ENCODE assay signal across 30 cellular contexts in the genomic region with DNA sequence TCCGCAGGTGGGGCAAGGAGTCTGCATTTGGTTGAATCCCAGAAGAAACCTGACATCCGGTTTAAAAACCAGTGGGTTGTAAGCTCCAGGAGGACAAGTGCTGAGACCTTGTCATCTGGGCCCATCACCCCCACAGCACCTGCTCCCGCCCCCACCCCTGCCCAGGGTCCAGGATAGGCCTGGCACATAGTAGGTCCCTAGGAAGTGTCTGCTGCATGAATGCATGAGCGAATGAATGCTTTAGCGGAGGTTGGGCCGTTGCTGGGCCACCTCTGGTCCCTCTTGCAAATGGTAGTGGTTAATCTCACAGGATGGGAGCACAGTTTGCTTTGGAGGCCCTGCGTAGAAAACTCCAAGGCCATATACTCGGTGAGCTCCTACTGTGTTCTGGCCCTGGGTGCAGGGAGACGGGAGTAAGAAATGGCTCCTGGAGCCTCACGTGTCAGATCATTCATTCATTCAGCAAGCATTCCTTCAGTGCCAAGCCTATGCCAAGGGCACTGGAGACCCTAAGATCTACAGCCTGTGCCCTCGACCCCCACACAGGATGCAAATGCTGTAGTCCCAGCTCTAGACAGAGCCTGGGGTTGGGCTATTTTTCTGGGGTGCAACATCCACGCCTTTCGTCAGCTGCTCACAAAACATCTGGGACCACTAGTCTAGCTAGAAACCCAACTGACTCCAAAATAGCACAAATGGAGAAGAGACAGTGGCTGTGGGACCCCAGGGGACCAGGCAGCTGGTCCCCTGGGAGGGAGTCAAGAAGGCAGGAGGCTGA. TPM values are rescaled to one million over a fixed set of nuclear protein-coding genes. Genes with fewer than 3 reads are reported as not detected.
A peak's percentile ranks its signal among the peaks of the same experiment; 100 is the strongest.
DNase-seq lines count a peak whose midpoint lies in the region; ATAC-seq, FAIRE-seq and TF ChIP-seq lines count a peak whose summit lies in the region.
"Had no signal": no experiment of that assay in that cellular context is flagged by ENCODE, and none has a peak within 500 bp of the region (broad histone marks: within the 10 kb centered on the region; RNA-seq: fewer than 3 reads in every experiment).

No MANE protein-coding gene starts in this region.

- RAD21 ChIA-PET in HCT116 (lab: Charles Lee; ENCODE audit: low non-redundant PET in 1 of 2, low total read pairs in 2 of 2, uncharacterized antibody in 2 of 2, unreplicated experiment in 2 of 2): interaction anchor here in 1 of 2 experiments (0.6 kb wide), 1 partner anchor 235 kb away, joined by 3 read pairs; no protein-coding TSS in a partner anchor

- H3K9me1 ChIP-seq in K562 (ENCODE audit: control insufficient read depth, insufficient read depth, low read length): no peaks in the 10 kb centered on the region

- peaks cover 72 to 78% of the 10 kb centered on the region in 2 experiments for H3K36me3 ChIP-seq in HCT116 (ENCODE audit: control insufficient read depth in 1 of 2, insufficient read depth in 2 of 2, low read length in 2 of 2)
- H3K36me3 ChIP-seq in K562 (ENCODE audit: control insufficient read depth, insufficient read depth, low read length): no peaks in the 10 kb centered on the region
- peaks cover 79% of the 10 kb centered on the region for H3K36me3 ChIP-seq in osteoblast (ENCODE audit: insufficient read depth, low read length)
- H3K36me3 ChIP-seq: breast epithelium, neutrophil, prostate gland had no signal

- peaks cover 51% of the 10 kb centered on the region for H3K79me2 ChIP-seq in HCT116 (ENCODE audit: insufficient read depth, low read length)
- no peaks in the 10 kb centered on the region for H3K79me2 ChIP-seq in K562 (ENCODE audit: control insufficient read depth, insufficient read depth, low read length)
- peaks cover 5% of the 10 kb centered on the region for H3K79me2 ChIP-seq in osteoblast (ENCODE audit: insufficient read depth, low read length)

- TF ChIP-seq POLR2A in HCT116 (IDR thresholded peaks at IDR 0.05; ENCODE audit: borderline replicate concordance, extremely low read depth, insufficient read depth, insufficient read length) (no peak), K562 (conservative IDR thresholded peaks at IDR 0.05) (no peak)

- H3K4me1 Mint-ChIP-seq in stimulated activated effector memory CD8-positive, alpha-beta T cell treated with anti-CD3 and anti-CD28 coated beads, Interleukin-12 subunit alpha, Interleukin-12 subunit beta, amount 100 ng/mL, for 72 hours: peaks cover 26% of the 10 kb centered on the region
- H3K4me1 Mint-ChIP-seq: activated naive CD4-positive, alpha-beta T cell treated with anti-CD3 and anti-CD28 coated beads, Interleukin-2, amount 10 ng/mL, durations not matched to agents 7 days and 5 days had no signal

- H3K4me1 ChIP-seq in HCT116 (ENCODE audit: control insufficient read depth in 1 of 2, insufficient read depth in 2 of 2, low read length in 2 of 2): peaks cover 2 to 17% of the 10 kb centered on the region in 2 experiments; a peak in 3 of 4 replicates
- peaks cover 6 to 25% of the 10 kb centered on the region in 2 experiments; a peak in 4 of 5 replicates for H3K4me1 ChIP-seq in K562 (replicated peaks in 1 of 2; ENCODE audit: control insufficient read depth in 2 of 2, insufficient read depth in 2 of 2, low read length in 2 of 2)
- H3K4me1 ChIP-seq in osteoblast (ENCODE audit: insufficient read depth, low read length): peaks cover 34% of the 10 kb centered on the region
- H3K4me1 ChIP-seq: breast epithelium, Peyer's patch had no signal

- no peaks in the 10 kb centered on the region for H3K9me3 Mint-ChIP-seq in stimulated activated effector memory CD8-positive, alpha-beta T cell treated with anti-CD3 and anti-CD28 coated beads, Interleukin-12 subunit alpha, Interleukin-12 subunit beta, amount 100 ng/mL, for 72 hours
- H3K9me3 Mint-ChIP-seq: activated naive CD4-positive, alpha-beta T cell treated with anti-CD3 and anti-CD28 coated beads, Interleukin-2, amount 10 ng/mL, durations not matched to agents 7 days and 5 days; stimulated activated naive CD8-positive, alpha-beta T cell treated with anti-CD3 and anti-CD28 coated beads, Interleukin-15, Interleukin-2, amounts not matched to agents 100 ng/mL and 50 ng/mL, for 24 hours had no signal

- intact Hi-C loops in HCT116 (cut with micrococcal nuclease) (no loop called here), K562 (cut with micrococcal nuclease) (no loop called here)

- WGBS in K562 (ENCODE audit: insufficient coverage, low coverage, missing lambda C conversion rate): 44% methylated on average over 13 of the region's 13 CpGs

- H3K4me2 ChIP-seq in HCT116 (ENCODE audit: low read length): no peak overlapping the region
- H3K4me2 ChIP-seq in K562 (ENCODE audit: insufficient read depth, low read length): no peak overlapping the region
- H3K4me2 ChIP-seq in osteoblast (ENCODE audit: insufficient read depth, low read length): no peak overlapping the region

- H3K27ac ChIP-seq in 22Rv1 (peak overlapping the region; percentile 7; the same call in 1 of the 2 replicates), HCT116 (ENCODE audit: low read depth, low read length) (no peak overlapping the region), K562 (ENCODE audit: extremely low read depth, low read depth, low read length) (no peak overlapping the region), osteoblast (ENCODE audit: low read depth, low read length) (peak overlapping the region; percentile 56)
- H3K27ac ChIP-seq: foreskin keratinocyte, neutrophil, Peyer's patch, prostate gland had no signal

- no peaks in the 10 kb centered on the region for H3K9me3 ChIP-seq in HCT116 (ENCODE audit: control insufficient read depth in 1 of 2, insufficient read depth in 1 of 2, low read depth in 1 of 2, low read length in 2 of 2)
- H3K9me3 ChIP-seq in K562 (replicated peaks; ENCODE audit: control insufficient read depth, insufficient read depth, low read depth, low read length): no peaks in the 10 kb centered on the region
- H3K9me3 ChIP-seq in osteoblast (ENCODE audit: low read depth, low read length): no peaks in the 10 kb centered on the region
- H3K9me3 ChIP-seq: breast epithelium, neutrophil, Peyer's patch, prostate gland had no signal

- no peaks in the 10 kb centered on the region; the same call in 1 of the 2 replicates for H4K20me1 ChIP-seq in HCT116 (ENCODE audit: insufficient read depth)
- H4K20me1 ChIP-seq in K562 (replicated peaks; ENCODE audit: control insufficient read depth, insufficient read depth, low read length): no peaks in the 10 kb centered on the region
- H4K20me1 ChIP-seq in osteoblast (ENCODE audit: insufficient read depth, low read length): peaks cover 45% of the 10 kb centered on the region

- no peak for TF ChIP-seq EP300 in K562 (IDR thresholded peaks at IDR 0.05; ENCODE audit: low read length)

- no peak overlapping the region for H3K27ac Mint-ChIP-seq in stimulated activated effector memory CD8-positive, alpha-beta T cell treated with anti-CD3 and anti-CD28 coated beads, Interleukin-12 subunit alpha, Interleukin-12 subunit beta, amount 100 ng/mL, for 72 hours
- H3K27ac Mint-ChIP-seq: activated naive CD4-positive, alpha-beta T cell treated with anti-CD3 and anti-CD28 coated beads, Interleukin-2, amount 10 ng/mL, durations not matched to agents 7 days and 5 days; stimulated activated naive CD8-positive, alpha-beta T cell treated with anti-CD3 and anti-CD28 coated beads, Interleukin-15, Interleukin-2, amounts not matched to agents 100 ng/mL and 50 ng/mL, for 24 hours had no signal

- BruUV-seq in HCT116 (replicated peaks; lab: Mats Ljungman, UMichigan) (TSS peak; percentile 6), K562 (replicated peaks; lab: Mats Ljungman, UMichigan) (no TSS peak)

- in situ Hi-C loops in K562 (cut with MboI): no loop called here

- CTCF ChIA-PET in HCT116 (lab: Charles Lee): no interaction called here
- CTCF ChIA-PET in K562 (lab: Yijun Ruan, JAX; ENCODE audit: low intra/inter-chr PET ratio): no interaction called here

- peaks cover 6% of the 10 kb centered on the region for H3K36me3 Mint-ChIP-seq in stimulated activated effector memory CD8-positive, alpha-beta T cell treated with anti-CD3 and anti-CD28 coated beads, Interleukin-12 subunit alpha, Interleukin-12 subunit beta, amount 100 ng/mL, for 72 hours
- H3K36me3 Mint-ChIP-seq: activated naive CD4-positive, alpha-beta T cell treated with anti-CD3 and anti-CD28 coated beads, Interleukin-2, amount 10 ng/mL, durations not matched to agents 7 days and 5 days had no signal

- H3K9me2 ChIP-seq in HCT116 (ENCODE audit: insufficient read depth): no peaks in the 10 kb centered on the region

- no peak overlapping the region for H2AFZ ChIP-seq in HCT116 (ENCODE audit: low read depth, low read length, poor library complexity, severe bottlenecking)
- no peak overlapping the region for H2AFZ ChIP-seq in K562 (ENCODE audit: low read depth, low read length)
- no peak overlapping the region for H2AFZ ChIP-seq in osteoblast (ENCODE audit: low read length)

- H3K27me3 ChIP-seq in HCT116 (ENCODE audit: insufficient read depth, low read length) (no peaks in the 10 kb centered on the region), K562 (ENCODE audit: control insufficient read depth in 2 of 2, insufficient read depth in 2 of 2, low read length in 2 of 2) (peaks cover 6 to 33% of the 10 kb centered on the region in 2 experiments; a peak in 4 of 5 replicates), osteoblast (ENCODE audit: insufficient read depth, low read length) (no peaks in the 10 kb centered on the region)
- H3K27me3 ChIP-seq: breast epithelium, foreskin keratinocyte, Peyer's patch had no signal

- no peak for ATAC-seq in HCT116
- ATAC-seq in K562: no peak
- ATAC-seq in GM21786 (IDR thresholded peaks at IDR 0.05; ENCODE audit: unreplicated experiment): no peak
- no peak for ATAC-seq in stimulated activated effector memory CD8-positive, alpha-beta T cell treated with anti-CD3 and anti-CD28 coated beads, Interleukin-12 subunit alpha, Interleukin-12 subunit beta, amount 100 ng/mL, for 72 hours
- no peak for ATAC-seq in GM21576 (IDR thresholded peaks at IDR 0.05; ENCODE audit: unreplicated experiment)
- ATAC-seq: foreskin keratinocyte had no signal

- no peak for TF ChIP-seq RAD21 in HCT116 (IDR thresholded peaks at IDR 0.05; ENCODE audit: low read depth)
- TF ChIP-seq RAD21 in K562 (CRISPR knock-in tag; conservative IDR thresholded peaks at IDR 0.05 in 1 of 2, IDR thresholded peaks at IDR 0.05 in 1 of 2): no peak

- H3K9ac ChIP-seq in HCT116 (ENCODE audit: low read length): no peak overlapping the region
- no peak overlapping the region for H3K9ac ChIP-seq in K562 (ENCODE audit: insufficient read depth in 1 of 2, low read depth in 2 of 2, low read length in 2 of 2)

- no peak for FAIRE-seq in K562 (lab: Jason Lieb, UNC)
- FAIRE-seq: colon, GM19239 had no signal

- H3K4me3 ChIP-seq in HCT116 (replicated peaks in 1 of 2; ENCODE audit: low read depth in 1 of 2, low read length in 2 of 2) (no peak overlapping the region), K562 (no peak overlapping the region), osteoblast (ENCODE audit: insufficient read depth, low read length) (no peak overlapping the region)
- H3K4me3 ChIP-seq: breast epithelium, Peyer's patch, prostate gland had no signal

- no peak overlapping the region for H3K4me3 Mint-ChIP-seq in stimulated activated effector memory CD8-positive, alpha-beta T cell treated with anti-CD3 and anti-CD28 coated beads, Interleukin-12 subunit alpha, Interleukin-12 subunit beta, amount 100 ng/mL, for 72 hours
- H3K4me3 Mint-ChIP-seq: activated naive CD4-positive, alpha-beta T cell treated with anti-CD3 and anti-CD28 coated beads, Interleukin-2, amount 10 ng/mL, durations not matched to agents 7 days and 5 days; stimulated activated naive CD8-positive, alpha-beta T cell treated with anti-CD3 and anti-CD28 coated beads, Interleukin-15, Interleukin-2, amounts not matched to agents 100 ng/mL and 50 ng/mL, for 24 hours had no signal

- TF ChIP-seq CTCF in 22Rv1 (IDR thresholded peaks at IDR 0.05): no peak
- no peak for TF ChIP-seq CTCF in HCT116 (IDR thresholded peaks at IDR 0.05 in 2 of 3, conservative IDR thresholded peaks at IDR 0.05 in 1 of 3; ENCODE audit: borderline replicate concordance in 1 of 3, insufficient read depth in 1 of 3, low read depth in 2 of 3, low read length in 2 of 3)
- TF ChIP-seq CTCF in K562 (IDR thresholded peaks at IDR 0.05 in 2 of 3, conservative IDR thresholded peaks at IDR 0.05 in 1 of 3; ENCODE audit: insufficient read depth in 2 of 3, low read depth in 1 of 3, low read length in 3 of 3): no peak
- no peak for TF ChIP-seq CTCF in osteoblast (IDR thresholded peaks at IDR 0.05; ENCODE audit: extremely low read depth, low read depth, low read length)

- POLR2A ChIA-PET in HCT116 (lab: Charles Lee): no interaction called here
- POLR2A ChIA-PET in K562 (lab: Yijun Ruan, JAX): interaction anchor here (0.7 to 1.9 kb wide), 3 partner anchors 9 to 14 kb away, joined by 3 to 9 read pairs (median 4); no protein-coding TSS in a partner anchor

- DNase-seq in HCT116 (ENCODE audit: low read depth, low spot score): no peak
- DNase-seq in K562 (ENCODE audit: extremely low read depth in 1 of 4, low spot score in 3 of 4): no peak
- peak; percentile 49 for DNase-seq in osteoblast (ENCODE audit: insufficient read length, low spot score, missing footprints)
- DNase-seq in stimulated activated effector memory CD8-positive, alpha-beta T cell treated with anti-CD3 and anti-CD28 coated beads, Interleukin-12 subunit alpha, Interleukin-12 subunit beta, amount 100 ng/mL, for 72 hours (ENCODE audit: low spot score in 2 of 2): no peak
- no peak for DNase-seq in GM19240 (ENCODE audit: insufficient read length, low spot score)
- DNase-seq: ACHN; activated CD4-positive, alpha-beta T cell treated with anti-CD3 and anti-CD28 coated beads, Interleukin-2, amount 50 U/mL, for 4 hours; activated naive CD4-positive, alpha-beta T cell treated with anti-CD3 and anti-CD28 coated beads, Interleukin-2, amount 10 ng/mL, durations not matched to agents 7 days and 5 days; COR-L47; effector CD4-positive, alpha-beta T cell; foreskin keratinocyte; GDM1; Karpas-422; mesendoderm; NCI-H1048; NCI-H187; NCI-H2171; NCI-H510A treated with DMSO at 0.1 percent for 48 hours; NK-92 treated with Interleukin-12 subunit alpha and Interleukin-12 subunit beta, amount 100 ng/mL, for 24 hours; Peyer's patch; T-helper 1 cell had no signal

RNA-seq across cellular contexts. Expression of a gene that starts 28.9 kb away (rescaled TPM):
- total RNA-seq in HCT116 (2021; ENCODE audit: unreplicated experiment) (164 TPM), K562 (2014; rRNA removed) (not detected in 2 replicates), K562 (2014; rRNA removed; fragmentation: Illumina TruSeq; extraction: Trizol) (0.04 and 0.06 TPM in 2 replicates), K562 (2015; rRNA removed; fragmentation: Illumina TruSeq; extraction: Trizol) (not detected in 2 replicates), K562 (2021) (0.36 and 0.40 TPM in 2 replicates), osteoblast (13.3 and 21.0 TPM in 2 replicates)
- 167 and 209 TPM in 2 replicates for polyA plus RNA-seq in HCT116 (2012)
- 0.55 and 1.5 TPM in 2 replicates for total RNA-seq in K562 (2011; cell fraction: chromatin; rRNA removed; ENCODE audit: low replicate concordance)
- 0.79 and 1.2 TPM in 2 replicates for total RNA-seq in K562 (2011; cell fraction: nucleolus; rRNA removed)
- 0.15 and 0.23 TPM in 2 replicates for total RNA-seq in K562 (2011; cell fraction: nucleoplasm; rRNA removed)
- polyA plus RNA-seq in K562 (2011; rRNA removed) (0.16 and 0.17 TPM in 2 replicates), K562 (2014; fragmentation: Illumina TruSeq; extraction: Trizol) (0.07 and 0.12 TPM in 2 replicates), K562 (2014; fragmentation: Nextera tagmentation; extraction: Ambion mirVana) (not detected), K562 (2014; rRNA removed) (0.05 TPM in 2 replicates)
- polyA plus RNA-seq in K562 (2011; cell fraction: cytosol; rRNA removed): 0.09 and 0.70 TPM in 2 replicates
- 0.24 and 0.92 TPM in 2 replicates for polyA plus RNA-seq in K562 (2011; cell fraction: nucleus; rRNA removed)
- polyA plus RNA-seq in K562 (2012): 0.07 and 0.09 TPM in 2 replicates
- 0.15 and 0.28 TPM in 2 replicates for polyA minus RNA-seq in K562 (2011; rRNA and poly(A)+ RNA removed)
- polyA minus RNA-seq in K562 (2011; cell fraction: cytosol; rRNA and poly(A)+ RNA removed): 1.7 and 2.2 TPM in 2 replicates
- 0.33 and 0.81 TPM in 2 replicates for polyA minus RNA-seq in K562 (2011; cell fraction: nucleus; rRNA and poly(A)+ RNA removed)

RNA-seq across cellular contexts. Expression of a gene that starts 53.5 kb away (rescaled TPM):
- 11.6 TPM for total RNA-seq in HCT116 (2021; ENCODE audit: unreplicated experiment)
- 16.5 and 17.4 TPM in 2 replicates for polyA plus RNA-seq in HCT116 (2012)
- 0.23 TPM in 1 of 2 replicates, not detected in the other for total RNA-seq in K562 (2011; cell fraction: chromatin; rRNA removed; ENCODE audit: low replicate concordance)
- not detected in 2 replicates for total RNA-seq in K562 (2011; cell fraction: nucleolus; rRNA removed)
- not detected in 2 replicates for total RNA-seq in K562 (2011; cell fraction: nucleoplasm; rRNA removed)
- total RNA-seq in K562 (2014; rRNA removed): not detected in 2 replicates
- total RNA-seq in K562 (2014; rRNA removed; fragmentation: Illumina TruSeq; extraction: Trizol): not detected in 2 replicates
- total RNA-seq in K562 (2015; rRNA removed; fragmentation: Illumina TruSeq; extraction: Trizol): not detected in 2 replicates
- 0.16 and 0.18 TPM in 2 replicates for total RNA-seq in K562 (2021)
- 0.10 and 0.12 TPM in 2 replicates for polyA plus RNA-seq in K562 (2011; rRNA removed)
- 0.18 and 0.64 TPM in 2 replicates for polyA plus RNA-seq in K562 (2011; cell fraction: cytosol; rRNA removed)
- 0.17 and 0.18 TPM in 2 replicates for polyA plus RNA-seq in K562 (2011; cell fraction: nucleus; rRNA removed)
- polyA plus RNA-seq in K562 (2012): 0.07 and 0.32 TPM in 2 replicates
- polyA plus RNA-seq in K562 (2014; fragmentation: Illumina TruSeq; extraction: Trizol): 0.11 TPM in 1 of 2 replicates, not detected in the other
- not detected for polyA plus RNA-seq in K562 (2014; fragmentation: Nextera tagmentation; extraction: Ambion mirVana)
- 0.29 TPM in 1 of 2 replicates, not detected in the other for polyA plus RNA-seq in K562 (2014; rRNA removed)
- polyA minus RNA-seq in K562 (2011; rRNA and poly(A)+ RNA removed): not detected in 2 replicates
- polyA minus RNA-seq in K562 (2011; cell fraction: cytosol; rRNA and poly(A)+ RNA removed): 0.86 TPM in 1 of 2 replicates, not detected in the other
- 0.13 TPM in 1 of 2 replicates, not detected in the other for polyA minus RNA-seq in K562 (2011; cell fraction: nucleus; rRNA and poly(A)+ RNA removed)
- 0.36 TPM in 1 of 2 replicates, not detected in the other for total RNA-seq in osteoblast
- total RNA-seq: breast epithelium, prostate gland had no signal

Comparison
In these comparisons a context has a peak if more than half of its experiments do, and no peak if none do; other contexts are left out.
1. H3K27ac ChIP-seq: peak in 22Rv1 (single experiment) and osteoblast (single experiment); none in HCT116 (single experiment) and K562 (single experiment).